1 cellular context compared by ENCODE assay signal in the genomic region with DNA sequence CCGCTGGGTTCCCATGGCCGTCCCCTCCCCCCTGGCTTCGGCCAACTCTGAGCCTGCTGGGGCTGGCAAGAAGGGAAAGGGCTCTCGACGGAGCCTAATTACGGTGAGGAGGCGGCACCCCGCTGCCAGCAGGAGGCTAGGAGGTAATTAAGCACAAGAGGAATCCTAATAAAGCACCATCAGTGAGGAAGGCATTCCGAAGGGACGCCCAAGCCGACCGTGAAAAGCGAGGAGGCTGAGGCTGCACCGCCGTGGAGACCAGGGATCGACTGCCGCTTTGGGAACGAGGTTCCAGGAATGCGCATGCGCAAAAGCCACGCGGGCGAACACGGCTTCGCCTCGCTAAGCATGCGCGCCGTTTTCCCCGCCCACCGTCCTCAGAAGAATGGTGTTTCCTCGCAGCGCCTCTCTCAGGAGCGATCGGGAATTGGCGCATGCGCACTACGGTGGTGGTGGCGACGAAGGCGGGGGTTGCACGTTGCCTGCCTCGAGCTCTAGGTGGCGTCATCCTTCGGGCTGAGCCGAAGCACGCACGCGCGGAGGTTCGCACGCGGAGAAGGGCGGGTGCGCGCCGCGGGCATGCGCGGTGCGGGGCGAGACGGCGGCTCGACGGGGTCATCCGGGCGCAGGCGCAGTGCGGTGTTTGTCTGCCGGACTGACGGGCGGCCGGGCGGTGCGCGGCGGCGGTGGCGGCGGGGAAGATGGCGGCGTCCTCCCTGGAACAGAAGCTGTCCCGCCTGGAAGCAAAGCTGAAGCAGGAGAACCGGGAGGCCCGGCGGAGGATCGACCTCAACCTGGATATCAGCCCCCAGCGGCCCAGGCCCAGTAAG.
A peak's percentile ranks its signal among the peaks of the same experiment; 100 is the strongest.
TF ChIP-seq lines count a peak whose summit lies in the region.

A gene (plus strand): TSS at position 634 of the 830 bp plus-strand sequence. CDS start 68 bp downstream, at position 702.

TF ChIP-seq in SK-N-SH, 30 proteins besides CTCF, POLR2A, EP300 and RAD21 (continued from another document):
- TF ChIP-seq, protein P1, sequence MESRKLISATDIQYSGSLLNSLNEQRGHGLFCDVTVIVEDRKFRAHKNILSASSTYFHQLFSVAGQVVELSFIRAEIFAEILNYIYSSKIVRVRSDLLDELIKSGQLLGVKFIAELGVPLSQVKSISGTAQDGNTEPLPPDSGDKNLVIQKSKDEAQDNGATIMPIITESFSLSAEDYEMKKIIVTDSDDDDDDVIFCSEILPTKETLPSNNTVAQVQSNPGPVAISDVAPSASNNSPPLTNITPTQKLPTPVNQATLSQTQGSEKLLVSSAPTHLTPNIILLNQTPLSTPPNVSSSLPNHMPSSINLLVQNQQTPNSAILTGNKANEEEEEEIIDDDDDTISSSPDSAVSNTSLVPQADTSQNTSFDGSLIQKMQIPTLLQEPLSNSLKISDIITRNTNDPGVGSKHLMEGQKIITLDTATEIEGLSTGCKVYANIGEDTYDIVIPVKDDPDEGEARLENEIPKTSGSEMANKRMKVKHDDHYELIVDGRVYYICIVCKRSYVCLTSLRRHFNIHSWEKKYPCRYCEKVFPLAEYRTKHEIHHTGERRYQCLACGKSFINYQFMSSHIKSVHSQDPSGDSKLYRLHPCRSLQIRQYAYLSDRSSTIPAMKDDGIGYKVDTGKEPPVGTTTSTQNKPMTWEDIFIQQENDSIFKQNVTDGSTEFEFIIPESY (IDR thresholded peaks at IDR 0.05; ENCODE audit: borderline replicate concordance, low read depth), result no peak
- no peak for TF ChIP-seq NFIC (IDR thresholded peaks at IDR 0.05; ENCODE audit: borderline replicate concordance)
- TF ChIP-seq TEAD4 (IDR thresholded peaks at IDR 0.05; ENCODE audit: borderline replicate concordance, insufficient read depth), result no peak
- peak; percentile 83; the same call in 1 of the 2 replicates for TF ChIP-seq TAF1 (IDR thresholded peaks at IDR 0.05; ENCODE audit: borderline replicate concordance, low read depth, low read length)
- TF ChIP-seq RXRA (IDR thresholded peaks at IDR 0.05; ENCODE audit: borderline replicate concordance, low read depth), result no peak
- no peak for TF ChIP-seq FOXM1 (IDR thresholded peaks at IDR 0.05; ENCODE audit: low read depth)
- TF ChIP-seq MEF2A (IDR thresholded peaks at IDR 0.05; ENCODE audit: borderline replicate concordance, low read depth), result no peak
- TF ChIP-seq ELF1 (IDR thresholded peaks at IDR 0.05), result no peak
- TF ChIP-seq, protein P2, sequence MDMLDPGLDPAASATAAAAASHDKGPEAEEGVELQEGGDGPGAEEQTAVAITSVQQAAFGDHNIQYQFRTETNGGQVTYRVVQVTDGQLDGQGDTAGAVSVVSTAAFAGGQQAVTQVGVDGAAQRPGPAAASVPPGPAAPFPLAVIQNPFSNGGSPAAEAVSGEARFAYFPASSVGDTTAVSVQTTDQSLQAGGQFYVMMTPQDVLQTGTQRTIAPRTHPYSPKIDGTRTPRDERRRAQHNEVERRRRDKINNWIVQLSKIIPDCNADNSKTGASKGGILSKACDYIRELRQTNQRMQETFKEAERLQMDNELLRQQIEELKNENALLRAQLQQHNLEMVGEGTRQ (IDR thresholded peaks at IDR 0.05; ENCODE audit: borderline replicate concordance, low read depth, low read length), result no peak
- peak; percentile 91 for TF ChIP-seq NRF1 (IDR thresholded peaks at IDR 0.05; ENCODE audit: low read depth, low read length)
